Comparison of ENCODE assay signal across 22 cellular contexts in genomic region chr21:29486306-29486705, GRCh38.
DNase-seq lines count a peak whose midpoint lies in the region; ATAC-seq, FAIRE-seq and TF ChIP-seq lines count a peak whose summit lies in the region.
"Had no signal": no experiment of that assay in that cellular context is flagged by ENCODE, and none has a peak within 500 bp of the region (broad histone marks: within the 10 kb centered on the region; RNA-seq: fewer than 3 reads in every experiment).

No MANE protein-coding gene starts in this region.

- peaks cover 9% of the 10 kb centered on the region for H3K9me3 Mint-ChIP-seq in endodermal cell
- H3K9me3 Mint-ChIP-seq: CD8-positive, alpha-beta T cell had no signal

- TF ChIP-seq CTCF in A549 (IDR thresholded peaks at IDR 0.05) (no peak), K562 (IDR thresholded peaks at IDR 0.05 in 2 of 3, conservative IDR thresholded peaks at IDR 0.05 in 1 of 3; ENCODE audit: insufficient read depth in 2 of 3, low read depth in 1 of 3, low read length in 3 of 3) (no peak), endodermal cell (conservative IDR thresholded peaks at IDR 0.05) (no peak), uterus (IDR thresholded peaks at IDR 0.05) (no peak)

- no peak overlapping the region for H3K4me2 ChIP-seq in A549
- no peak overlapping the region for H3K4me2 ChIP-seq in K562 (ENCODE audit: insufficient read depth, low read length)
- H3K4me2 ChIP-seq: BLaER1 treated with 17β-estradiol and CSF1 and Interleukin-3, amounts not matched to agents 10 nM and 100 nM had no signal

- H3K36me3 ChIP-seq in K562 (ENCODE audit: control insufficient read depth, insufficient read depth, low read length) (no peaks in the 10 kb centered on the region), endodermal cell (ENCODE audit: control insufficient read depth, insufficient read depth, low read length) (no peaks in the 10 kb centered on the region), uterus (no peaks in the 10 kb centered on the region)
- H3K36me3 ChIP-seq: HAP-1 had no signal

- BruUV-seq in K562 (replicated peaks; lab: Mats Ljungman, UMichigan): no TSS peak

- in situ Hi-C loops in K562 (cut with MboI): no loop called here

- no peak for TF ChIP-seq EP300 in A549 (IDR thresholded peaks at IDR 0.05)
- no peak for TF ChIP-seq EP300 in K562 (IDR thresholded peaks at IDR 0.05; ENCODE audit: low read length)

- no peaks in the 10 kb centered on the region for H3K9me3 ChIP-seq in A549
- H3K9me3 ChIP-seq in K562 (replicated peaks; ENCODE audit: control insufficient read depth, insufficient read depth, low read depth, low read length): 0 out of 2 replicates have a peak, but pooled peaks cover 4% of the 10 kb centered on the region
- H3K9me3 ChIP-seq in endodermal cell (ENCODE audit: control insufficient read depth, low read length): no peaks in the 10 kb centered on the region
- no peaks in the 10 kb centered on the region for H3K9me3 ChIP-seq in uterus
- H3K9me3 ChIP-seq: HAP-1 had no signal

- H3K4me3 ChIP-seq in A549: no peak overlapping the region
- H3K4me3 ChIP-seq in K562: no peak overlapping the region
- H3K4me3 ChIP-seq in endodermal cell (ENCODE audit: low read length): no peak overlapping the region
- H3K4me3 ChIP-seq in uterus: no peak overlapping the region
- H3K4me3 ChIP-seq: BLaER1 treated with 17β-estradiol and CSF1 and Interleukin-3, amounts not matched to agents 10 nM and 100 nM; GM12878; HAP-1 had no signal

- no peaks in the 10 kb centered on the region for H3K4me1 ChIP-seq in A549
- H3K4me1 ChIP-seq in K562 (replicated peaks in 1 of 2; ENCODE audit: control insufficient read depth in 2 of 2, insufficient read depth in 2 of 2, low read length in 2 of 2): no peaks in the 10 kb centered on the region; a peak in 1 of 5 replicates
- H3K4me1 ChIP-seq in endodermal cell (ENCODE audit: control insufficient read depth, insufficient read depth, low read length): no peaks in the 10 kb centered on the region
- H3K4me1 ChIP-seq in uterus: no peaks in the 10 kb centered on the region

- H3K36me3 Mint-ChIP-seq in endodermal cell (ENCODE audit: low read depth): peaks cover 11% of the 10 kb centered on the region

- H3K27ac ChIP-seq in A549: no peak overlapping the region
- H3K27ac ChIP-seq in K562 (ENCODE audit: extremely low read depth, low read depth, low read length): no peak overlapping the region
- H3K27ac ChIP-seq in endodermal cell (ENCODE audit: low read depth, low read length): peak overlapping the region; percentile 71
- no peak overlapping the region for H3K27ac ChIP-seq in uterus
- H3K27ac ChIP-seq: BLaER1 treated with 17β-estradiol and CSF1 and Interleukin-3, amounts not matched to agents 10 nM and 100 nM; HL-60 had no signal

- TF ChIP-seq RAD21 in A549 (conservative IDR thresholded peaks at IDR 0.05 in 1 of 2, IDR thresholded peaks at IDR 0.05 in 1 of 2) (no peak), K562 (CRISPR knock-in tag; conservative IDR thresholded peaks at IDR 0.05 in 1 of 2, IDR thresholded peaks at IDR 0.05 in 1 of 2) (no peak)

- no peaks in the 10 kb centered on the region for H3K27me3 ChIP-seq in K562 (ENCODE audit: control insufficient read depth in 2 of 2, insufficient read depth in 2 of 2, low read length in 2 of 2)
- H3K27me3 ChIP-seq in endodermal cell (ENCODE audit: control insufficient read depth, insufficient read depth, low read length, poor library complexity, severe bottlenecking): no peaks in the 10 kb centered on the region
- no peaks in the 10 kb centered on the region for H3K27me3 ChIP-seq in uterus
- H3K27me3 ChIP-seq: BLaER1 treated with 17β-estradiol and CSF1 and Interleukin-3, amounts not matched to agents 10 nM and 100 nM had no signal

- peaks cover 11% of the 10 kb centered on the region for H3K4me1 Mint-ChIP-seq in endodermal cell
- H3K4me1 Mint-ChIP-seq: B cell had no signal

- H3K9ac ChIP-seq in K562 (ENCODE audit: insufficient read depth in 1 of 2, low read depth in 2 of 2, low read length in 2 of 2) (no peak overlapping the region), endodermal cell (ENCODE audit: extremely low read depth, low read length, poor library complexity, severe bottlenecking) (no peak overlapping the region)
- H3K9ac ChIP-seq: BLaER1 treated with 17β-estradiol and CSF1 and Interleukin-3, amounts not matched to agents 10 nM and 100 nM had no signal

- no peaks in the 10 kb centered on the region for H3K9me1 ChIP-seq in K562 (ENCODE audit: control insufficient read depth, insufficient read depth, low read length)

- no peaks in the 10 kb centered on the region for H3K27me3 Mint-ChIP-seq in endodermal cell (ENCODE audit: insufficient read depth)
- H3K27me3 Mint-ChIP-seq: B cell, IgD-negative memory B cell had no signal

- no peak overlapping the region for H3K27ac Mint-ChIP-seq in endodermal cell
- H3K27ac Mint-ChIP-seq: B cell; CD8-positive, alpha-beta T cell; IgD-negative memory B cell had no signal

- no peaks in the 10 kb centered on the region for H3K79me2 ChIP-seq in K562 (ENCODE audit: control insufficient read depth, insufficient read depth, low read length)

- CTCF ChIA-PET in A549 (lab: Yijun Ruan, JAX) (interaction anchor here (2.5 kb wide), 1 partner anchor 10 kb away, joined by 8 read pairs; no protein-coding TSS in a partner anchor), K562 (lab: Yijun Ruan, JAX; ENCODE audit: low intra/inter-chr PET ratio) (no interaction called here)

- intact Hi-C loops in K562 (cut with micrococcal nuclease): no loop called here
- intact Hi-C loops in uterus (cut with DNase I; ENCODE audit: low total_unique reads): no loop called here

- no peak overlapping the region for H3K4me3 Mint-ChIP-seq in endodermal cell
- H3K4me3 Mint-ChIP-seq: B cell; CD8-positive, alpha-beta T cell; IgD-negative memory B cell had no signal

- DNase-seq in A549 (ENCODE audit: low read depth in 1 of 2, low spot score in 1 of 2) (no peak), NCI-H526 (lab: John Stamatoyannopoulos, UW) (peak; percentile 55), K562 (ENCODE audit: extremely low read depth in 1 of 4, low spot score in 3 of 4) (no peak), endodermal cell (no peak), KG1 (lab: John Stamatoyannopoulos, UW) (no peak), kidney tubule cell (ENCODE audit: low spot score) (no peak), uterus (no peak)
- no peak for DNase-seq in activated effector memory CD4-positive, alpha-beta T cell treated with anti-CD3 and anti-CD28 coated beads, Interleukin-2, amount 50 U/mL, for 16 hours
- DNase-seq: 8988T; Calu3; CD8-positive, alpha-beta T cell; DMS 273 treated with DMSO at 0.1 percent for 48 hours; DMS53; DND-41; EL had no signal

- no peaks in the 10 kb centered on the region for H4K20me1 ChIP-seq in K562 (replicated peaks; ENCODE audit: control insufficient read depth, insufficient read depth, low read length)
- H4K20me1 ChIP-seq: BLaER1 treated with 17β-estradiol and CSF1 and Interleukin-3, amounts not matched to agents 10 nM and 100 nM had no signal

- POLR2A ChIA-PET in A549 (lab: Yijun Ruan, JAX): no interaction called here
- POLR2A ChIA-PET in K562 (lab: Yijun Ruan, JAX): interaction anchor here (0.6 to 1.0 kb wide), 2 partner anchors 9 to 63 kb away, joined by 4 read pairs; no protein-coding TSS in a partner anchor

- TF ChIP-seq POLR2A in A549 (IDR thresholded peaks at IDR 0.05; ENCODE audit: low read length) (no peak), K562 (conservative IDR thresholded peaks at IDR 0.05) (no peak), uterus (IDR thresholded peaks at IDR 0.05) (no peak)

- no peak overlapping the region for H2AFZ ChIP-seq in K562 (ENCODE audit: low read depth, low read length)

- FAIRE-seq in A549 (lab: Jason Lieb, UNC) (no peak), K562 (lab: Jason Lieb, UNC) (no peak)
- FAIRE-seq: GM12878, GM19239 had no signal

- no peak for ATAC-seq in A549
- no peak for ATAC-seq in K562
- ATAC-seq: CD8-positive, alpha-beta T cell; GM12878 had no signal

TF ChIP-seq in A549, 52 proteins besides CTCF, POLR2A, EP300 and RAD21:
- TF ChIP-seq CBX2 (IDR thresholded peaks at IDR 0.05; ENCODE audit: borderline replicate concordance, low read depth): no peak
- no peak for TF ChIP-seq MAX (IDR thresholded peaks at IDR 0.05)
- peak; percentile 41 for TF ChIP-seq MAFK (IDR thresholded peaks at IDR 0.05; ENCODE audit: partially characterized antibody)

TF ChIP-seq in K562, 482 proteins besides CTCF, POLR2A, EP300 and RAD21:
- TF ChIP-seq SIN3B (IDR thresholded peaks at IDR 0.05; ENCODE audit: low read depth) (no peak), ZNF232 (CRISPR knock-in tag; IDR thresholded peaks at IDR 0.05) (no peak), C11orf30 (IDR thresholded peaks at IDR 0.05; ENCODE audit: low read depth) (peak; percentile 62), MAFK (IDR thresholded peaks at IDR 0.05; ENCODE audit: low read length) (peak; percentile 52; the same call in 1 of the 2 replicates), ZNF316 (IDR thresholded peaks at IDR 0.05) (peak; percentile 76), HINFP (tag; conservative IDR thresholded peaks at IDR 0.05; ENCODE audit: low read depth) (no peak), MAFG (tag; conservative IDR thresholded peaks at IDR 0.05) (0 out of 2 replicates have a peak, but pooled peaks have one; percentile 12), MAFF (IDR thresholded peaks at IDR 0.05; ENCODE audit: low read length) (peak; percentile 52; the same call in 1 of the 2 replicates)
TF ChIP-seq in K562: peak in this region for 5.

Comparison
In these comparisons a context has a peak if more than half of its experiments do, and no peak if none do; other contexts are left out.
1. DNase-seq: peak in NCI-H526 (2 of 2); none in A549 (0 of 2), K562 (0 of 4), endodermal cell (single experiment), KG1 (single experiment), kidney tubule cell (single experiment), uterus (0 of 2) and activated effector memory CD4-positive, alpha-beta T cell treated with anti-CD3 and anti-CD28 coated beads, Interleukin-2, amount 50 U/mL, for 16 hours (single experiment).
2. Of the 35 proteins assayed by ChIP-seq in both K562 and A549: peak only in K562: none; only in A549: none; in both: MAFK; in neither: 34.